10 cellular contexts compared by ENCODE assay signal in genomic region chr13:95207769-95208366, GRCh38.
DNase-seq lines count a peak whose midpoint lies in the region; ATAC-seq, FAIRE-seq and TF ChIP-seq lines count a peak whose summit lies in the region.
"Had no signal": no experiment of that assay in that cellular context is flagged by ENCODE, and none has a peak within 500 bp of the region (broad histone marks: within the 10 kb centered on the region; RNA-seq: fewer than 3 reads in every experiment).

No MANE protein-coding gene starts in this region.

- no peak overlapping the region for H3K4me3 Mint-ChIP-seq in activated CD4-positive, alpha-beta T cell treated with anti-CD3 and anti-CD28 coated beads, Interleukin-2, amount 10 ng/mL, durations not matched to agents 7 days and 5 days
- H3K4me3 Mint-ChIP-seq: activated CD8-positive, alpha-beta memory T cell treated with anti-CD3 and anti-CD28 coated beads, Interleukin-2, amount 10 ng/mL, durations not matched to agents 7 days and 5 days had no signal

- peak overlapping the region; percentile 71 for H3K27ac ChIP-seq in OCI-LY7 (ENCODE audit: low read depth, low read length, poor library complexity, severe bottlenecking)

- peaks cover 31% of the 10 kb centered on the region for H3K4me1 ChIP-seq in OCI-LY7 (ENCODE audit: insufficient read depth, low read length, poor library complexity, severe bottlenecking)

- BruUV-seq in OCI-LY7 (replicated peaks; lab: Mats Ljungman, UMichigan) = no TSS peak

- no peak for FAIRE-seq in D721Med (lab: Jason Lieb, UNC)

- H3K27me3 Mint-ChIP-seq in activated CD4-positive, alpha-beta T cell treated with anti-CD3 and anti-CD28 coated beads, Interleukin-2, amount 10 ng/mL, durations not matched to agents 7 days and 5 days = no peaks in the 10 kb centered on the region
- H3K27me3 Mint-ChIP-seq: activated CD8-positive, alpha-beta memory T cell treated with anti-CD3 and anti-CD28 coated beads, Interleukin-2, amount 10 ng/mL, durations not matched to agents 7 days and 5 days had no signal

- peak overlapping the region; percentile 69 for H3K4me2 ChIP-seq in OCI-LY7 (ENCODE audit: low read length)

- ATAC-seq in GM19438 (IDR thresholded peaks at IDR 0.05; ENCODE audit: low read depth, unreplicated experiment) (peak; percentile 90), HG02938 (IDR thresholded peaks at IDR 0.05; ENCODE audit: unreplicated experiment) (peak; percentile 83)
- ATAC-seq: activated CD8-positive, alpha-beta memory T cell treated with anti-CD3 and anti-CD28 coated beads, Interleukin-2, amount 10 ng/mL, durations not matched to agents 7 days and 5 days had no signal

- H3K9me3 ChIP-seq in OCI-LY7 (ENCODE audit: low read length) = no peaks in the 10 kb centered on the region

- peaks cover 28% of the 10 kb centered on the region for H3K36me3 ChIP-seq in OCI-LY7 (ENCODE audit: insufficient read depth, low read length)

- no peaks in the 10 kb centered on the region for H4K20me1 ChIP-seq in OCI-LY7 (ENCODE audit: insufficient read depth, low read length)

- H3K36me3 Mint-ChIP-seq in activated CD4-positive, alpha-beta T cell treated with anti-CD3 and anti-CD28 coated beads, Interleukin-2, amount 10 ng/mL, durations not matched to agents 7 days and 5 days (ENCODE audit: low read depth) = no peaks in the 10 kb centered on the region

- no peak overlapping the region for H3K27ac Mint-ChIP-seq in activated CD4-positive, alpha-beta T cell treated with anti-CD3 and anti-CD28 coated beads, Interleukin-2, amount 10 ng/mL, durations not matched to agents 7 days and 5 days
- H3K27ac Mint-ChIP-seq: activated CD8-positive, alpha-beta memory T cell treated with anti-CD3 and anti-CD28 coated beads, Interleukin-2, amount 10 ng/mL, durations not matched to agents 7 days and 5 days had no signal

- no peak overlapping the region; the same call in 1 of the 2 replicates for H2AFZ ChIP-seq in OCI-LY7 (ENCODE audit: low read length)

- TF ChIP-seq CTCF in OCI-LY7 (conservative IDR thresholded peaks at IDR 0.05; ENCODE audit: low read length) (no peak), D721Med (IDR thresholded peaks at IDR 0.05; ENCODE audit: insufficient read depth, missing control alignments) (no peak)

- H3K4me1 Mint-ChIP-seq in activated CD4-positive, alpha-beta T cell treated with anti-CD3 and anti-CD28 coated beads, Interleukin-2, amount 10 ng/mL, durations not matched to agents 7 days and 5 days = no peaks in the 10 kb centered on the region
- H3K4me1 Mint-ChIP-seq: activated CD8-positive, alpha-beta memory T cell treated with anti-CD3 and anti-CD28 coated beads, Interleukin-2, amount 10 ng/mL, durations not matched to agents 7 days and 5 days had no signal

- intact Hi-C loops in OCI-LY7 (cut with micrococcal nuclease; ENCODE audit: unreplicated experiment) = loop anchor here (5.0 kb wide), 1 partner anchor 94 kb away; the partner anchor contains the start of gene ABCC4

- DNase-seq in OCI-LY7 (ENCODE audit: low spot score) = peak; percentile 58
- DNase-seq in NCI-H524 treated with DMSO at 0.1 percent for 48 hours (lab: John Stamatoyannopoulos, UW) = no peak
- no peak for DNase-seq in D721Med (ENCODE audit: insufficient read length, low spot score)
- DNase-seq in mucosa of gallbladder (ENCODE audit: low spot score) = no peak
- no peak for DNase-seq in activated CD4-positive, alpha-beta T cell treated with anti-CD3 and anti-CD28 coated beads, Interleukin-2, amount 10 ng/mL, durations not matched to agents 7 days and 5 days
- DNase-seq: activated CD8-positive, alpha-beta memory T cell treated with anti-CD3 and anti-CD28 coated beads, Interleukin-2, amount 10 ng/mL, durations not matched to agents 7 days and 5 days; kidney glomerular epithelial cell had no signal

- H3K9me2 ChIP-seq in OCI-LY7 (ENCODE audit: insufficient read depth, low read length) = no peaks in the 10 kb centered on the region

- H3K9me3 Mint-ChIP-seq in activated CD4-positive, alpha-beta T cell treated with anti-CD3 and anti-CD28 coated beads, Interleukin-2, amount 10 ng/mL, durations not matched to agents 7 days and 5 days = no peaks in the 10 kb centered on the region

- H3K4me3 ChIP-seq in GM08714 (ENCODE audit: low read length) (peak overlapping the region; percentile 50; the same call in 1 of the 2 replicates), OCI-LY7 (ENCODE audit: low read depth, low read length, poor library complexity, severe bottlenecking) (peak overlapping the region; percentile 53)

- H3K79me2 ChIP-seq in OCI-LY7 (ENCODE audit: insufficient read depth, low read depth, low read length) = no peaks in the 10 kb centered on the region

- POLR2A ChIA-PET in OCI-LY7 (lab: Charles Lee) = interaction anchor here (1.0 to 2.9 kb wide), 3 partner anchors 19 to 32 kb away, joined by 3 to 12 read pairs (median 3); no protein-coding TSS in a partner anchor
- POLR2A ChIA-PET in activated CD4-positive, alpha-beta T cell treated with anti-CD3 and anti-CD28 coated beads, Interleukin-2, amount 10 ng/mL, durations not matched to agents 7 days and 5 days (lab: Charles Lee) = no interaction called here

- CTCF ChIA-PET in OCI-LY7 (lab: Charles Lee; ENCODE audit: unreplicated experiment) = no interaction called here
- CTCF ChIA-PET in activated CD4-positive, alpha-beta T cell treated with anti-CD3 and anti-CD28 coated beads, Interleukin-2, amount 10 ng/mL, durations not matched to agents 7 days and 5 days (lab: Charles Lee) = interaction anchor here (0.6 kb wide), 2 partner anchors 53 to 191 kb away, joined by 3 to 5 read pairs; no protein-coding TSS in a partner anchor
